In genomic region chr15:36390491-36390890, GRCh38 we compare ENCODE assay signal across 30 cellular contexts.
"Had no signal": no experiment of that assay in that cellular context is flagged by ENCODE, and none has a peak within 500 bp of the region (broad histone marks: within the 10 kb centered on the region; RNA-seq: fewer than 3 reads in every experiment).

No MANE protein-coding gene starts in this region.

- H3K27ac ChIP-seq: brain microvascular endothelial cell, coronary artery, dorsolateral prefrontal cortex, foreskin keratinocyte, gastrocnemius medialis, heart left ventricle, WERI-Rb-1 had no signal

- H3K36me3 ChIP-seq: brain microvascular endothelial cell, gastrocnemius medialis, heart left ventricle, WERI-Rb-1 had no signal

- DNase-seq: activated B cell treated with CpG ODN at 0.5 μM for 24 hours; activated CD4-positive, alpha-beta T cell treated with anti-CD3 and anti-CD28 coated beads for 48 hours; activated CD4-positive, alpha-beta T cell treated with anti-CD3 and anti-CD28 coated beads, Interleukin-2, amount 50 U/mL, for 1 hour; activated CD4-positive, alpha-beta T cell treated with anti-CD3 and anti-CD28 coated beads, Interleukin-2, amount 50 U/mL, for 48 hours; activated CD8-positive, alpha-beta memory T cell treated with anti-CD3 and anti-CD28 coated beads for 24 hours; activated CD8-positive, alpha-beta T cell treated with anti-CD3 and anti-CD28 coated beads for 36 hours; activated effector memory CD4-positive, alpha-beta T cell treated with Interleukin-2 at 50 U/mL for 16 hours; activated gamma-delta T cell treated with Interleukin-2 at 50 U/mL for 16 hours; activated naive CD4-positive, alpha-beta T cell treated with anti-CD3 and anti-CD28 coated beads, Interleukin-2, amount 50 U/mL, for 16 hours; activated naive CD4-positive, alpha-beta T cell treated with Interleukin-2 at 50 U/mL for 16 hours; activated T-cell treated with anti-CD3 and anti-CD28 coated beads, Interleukin-2, amount 50 U/mL, for 4 hours; amniotic stem cell; anterior cingulate cortex; brain microvascular endothelial cell; dorsolateral prefrontal cortex; effector memory CD4-positive, alpha-beta T cell; endodermal cell; foreskin keratinocyte; gastrocnemius medialis; glutamatergic neuron; heart left ventricle; T-helper 17 cell; T1000; WERI-Rb-1 had no signal

- FAIRE-seq: astrocyte, bronchial epithelial cell had no signal

- H3K4me3 ChIP-seq: coronary artery, dorsolateral prefrontal cortex, gastrocnemius medialis, heart left ventricle had no signal

- H3K9me3 ChIP-seq: gastrocnemius medialis, heart left ventricle had no signal

- H3K27me3 ChIP-seq: brain microvascular endothelial cell, foreskin keratinocyte, gastrocnemius medialis, heart left ventricle had no signal

- H3K4me1 ChIP-seq: gastrocnemius medialis, heart left ventricle had no signal

- ATAC-seq: activated CD4-positive, CD25-positive, alpha-beta regulatory T cell treated with anti-CD3 and anti-CD28 coated beads, Interleukin-2, amount 50 U/mL, for 24 hours; activated CD8-positive, alpha-beta T cell treated with anti-CD3 and anti-CD28 coated beads for 36 hours; activated T-cell treated with anti-CD3 and anti-CD28 coated beads, Interleukin-2, amount 50 U/mL, for 4 hours; activated T-helper 17 cell treated with anti-CD3 and anti-CD28 coated beads, Interleukin-2, amount 50 U/mL, for 72 hours; esophagus mucosa; foreskin keratinocyte; gastrocnemius medialis; heart left ventricle; T-helper 17 cell had no signal
